In genomic region chr21:34812510-34813265, GRCh38 we compare ENCODE assay signal across 12 cellular contexts.
DNase-seq lines count a peak whose midpoint lies in the region; ATAC-seq and TF ChIP-seq lines count a peak whose summit lies in the region.
"Had no signal": no experiment of that assay in that cellular context is flagged by ENCODE, and none has a peak within 500 bp of the region (broad histone marks: within the 10 kb centered on the region; RNA-seq: fewer than 3 reads in every experiment).

No MANE protein-coding gene starts in this region.

- TF ChIP-seq CTCF in left lung (IDR thresholded peaks at IDR 0.05): no peak

- peaks cover 98 to 100% (median 100%) of the 10 kb centered on the region in 11 experiments for H3K36me3 ChIP-seq in BLaER1 treated with 17β-estradiol and CSF1 and Interleukin-3, amounts not matched to agents 10 nM and 100 nM
- H3K36me3 ChIP-seq in left lung: peaks cover 0 to 78% of the 10 kb centered on the region in 2 donors

- peak overlapping the region in 1 of 11 experiments; percentile 4; a peak in 1 of 22 replicates for H3K9ac ChIP-seq in BLaER1 treated with 17β-estradiol and CSF1 and Interleukin-3, amounts not matched to agents 10 nM and 100 nM

- H3K27me3 ChIP-seq in BLaER1 treated with 17β-estradiol and CSF1 and Interleukin-3, amounts not matched to agents 10 nM and 100 nM: no peaks in the 10 kb centered on the region; a peak in 1 of 22 replicates
- no peaks in the 10 kb centered on the region for H3K27me3 ChIP-seq in left lung
- H3K27me3 ChIP-seq: heart left ventricle, neutrophil had no signal

- peaks cover 98 to 100% (median 100%) of the 10 kb centered on the region in 10 experiments for H3K4me1 ChIP-seq in BLaER1 treated with 17β-estradiol and CSF1 and Interleukin-3, amounts not matched to agents 10 nM and 100 nM
- peaks cover 0 to 85% of the 10 kb centered on the region in 2 donors for H3K4me1 ChIP-seq in left lung

- H4K20me1 ChIP-seq in BLaER1 treated with 17β-estradiol and CSF1 and Interleukin-3, amounts not matched to agents 10 nM and 100 nM: peaks cover 99 to 100% (median 100%) of the 10 kb centered on the region in 11 experiments

- ATAC-seq in HG02870 (IDR thresholded peaks at IDR 0.05; ENCODE audit: unreplicated experiment) (no peak), left lung (no peak), HG02981 (IDR thresholded peaks at IDR 0.05; ENCODE audit: unreplicated experiment) (no peak)
- ATAC-seq: activated naive CD4-positive, alpha-beta T cell treated with anti-CD3 and anti-CD28 coated beads, Interleukin-2, amount 50 U/mL, for 72 hours; heart left ventricle had no signal

- H3K9me3 ChIP-seq in BLaER1 treated with 17β-estradiol and CSF1 and Interleukin-3, amounts not matched to agents 10 nM and 100 nM (replicated peaks in 1 of 11): peaks cover 0 to 2% (median 0%) of the 10 kb centered on the region in 11 experiments; a peak in 1 of 22 replicates
- no peaks in the 10 kb centered on the region for H3K9me3 ChIP-seq in left lung
- H3K9me3 ChIP-seq: neutrophil had no signal

- no peak overlapping the region for H3K4me3 ChIP-seq in BLaER1 treated with 17β-estradiol and CSF1 and Interleukin-3, amounts not matched to agents 10 nM and 100 nM
- no peak overlapping the region for H3K4me3 ChIP-seq in left lung
- H3K4me3 ChIP-seq: heart left ventricle had no signal

- peak overlapping the region; percentile 69 to 87 (median 79) for H3K4me2 ChIP-seq in BLaER1 treated with 17β-estradiol and CSF1 and Interleukin-3, amounts not matched to agents 10 nM and 100 nM

- intact Hi-C loops in left lung (cut with DNase I): no loop called here

- H3K27ac ChIP-seq in BLaER1 treated with 17β-estradiol and CSF1 and Interleukin-3, amounts not matched to agents 10 nM and 100 nM: 0 out of 22 replicates have a peak overlapping the region, but pooled peaks of 1 of the 11 experiments have one; percentile 4
- H3K27ac ChIP-seq in left lung: no peak overlapping the region
- H3K27ac ChIP-seq: heart left ventricle, neutrophil had no signal

- DNase-seq in LHCN-M2 (ENCODE audit: low read depth) (peak; percentile 80), amniotic stem cell (lab: John Stamatoyannopoulos, UW) (peak; percentile 76), left kidney (ENCODE audit: low read depth, low spot score) (peak; percentile 53), left lung (no peak), KG1 (lab: John Stamatoyannopoulos, UW) (no peak)
- DNase-seq: heart left ventricle, NCI-H446 had no signal

Comparison
In these comparisons a context has a peak if more than half of its experiments do, and no peak if none do; other contexts are left out.
1. DNase-seq: peak in LHCN-M2 (single experiment), amniotic stem cell (single experiment) and left kidney (single experiment); none in left lung (0 of 2) and KG1 (single experiment).